ENCODE assay signal across 8 cellular contexts in the genomic region with DNA sequence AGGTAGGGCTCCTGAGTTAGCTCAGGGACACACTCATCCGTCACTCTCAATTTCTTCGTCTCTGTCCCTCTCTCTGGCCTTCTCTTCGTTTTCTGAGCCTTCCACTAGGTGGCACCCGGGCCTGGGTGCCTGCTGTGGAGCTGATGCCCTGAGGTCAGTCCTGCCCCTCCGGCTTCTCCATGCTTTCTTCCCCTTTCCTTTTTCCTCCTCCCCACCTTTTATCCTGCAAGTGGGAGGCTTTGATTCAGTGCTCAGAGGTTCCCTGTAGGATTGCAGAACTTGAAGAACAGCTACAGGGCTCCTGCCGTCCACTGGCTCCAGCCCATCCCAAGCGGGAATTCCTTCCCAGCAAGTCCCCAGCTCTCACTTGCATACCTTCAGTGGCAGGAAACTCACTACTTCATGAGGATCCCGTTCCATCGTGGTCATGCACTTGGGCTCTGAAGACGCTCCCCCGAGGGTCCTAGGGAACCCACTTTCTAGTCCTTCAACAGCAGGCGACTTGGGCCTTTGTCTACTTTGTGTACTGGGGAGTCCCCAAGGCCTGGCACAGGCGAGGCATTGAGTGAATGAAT. TPM values are rescaled to one million over a fixed set of nuclear protein-coding genes. Genes with fewer than 3 reads are reported as not detected.
DNase-seq lines count a peak whose midpoint lies in the region; ATAC-seq, FAIRE-seq and TF ChIP-seq lines count a peak whose summit lies in the region.

No MANE protein-coding gene starts in this region.

- H3K9me3 ChIP-seq in astrocyte (ENCODE audit: insufficient read depth, low read depth, low read length) (no peaks in the 10 kb centered on the region), hepatocyte (ENCODE audit: low read depth) (no peaks in the 10 kb centered on the region), skeletal muscle satellite cell (replicated peaks; ENCODE audit: low read length) (no peaks in the 10 kb centered on the region)

- WGBS in hepatocyte (ENCODE audit: low lambda C conversion rate, missing lambda C conversion rate): 58% methylated on average over 13 of the region's 13 CpGs

- no peaks in the 10 kb centered on the region for H3K27me3 ChIP-seq in astrocyte (ENCODE audit: insufficient read depth, low read length)
- no peaks in the 10 kb centered on the region for H3K27me3 ChIP-seq in hepatocyte
- no peaks in the 10 kb centered on the region for H3K27me3 ChIP-seq in skeletal muscle satellite cell (ENCODE audit: control insufficient read depth, insufficient read depth, low read length)

- no peaks in the 10 kb centered on the region for H3K79me2 ChIP-seq in astrocyte (ENCODE audit: insufficient read depth, low read length)
- H3K79me2 ChIP-seq in hepatocyte: no peaks in the 10 kb centered on the region

- peak overlapping the region; percentile 85 for H3K27ac Mint-ChIP-seq in astrocyte (ENCODE audit: unreplicated experiment)

- H2AFZ ChIP-seq in astrocyte (ENCODE audit: low read depth, low read length) (peak overlapping the region; percentile 48), hepatocyte (no peak overlapping the region)

- peaks cover 2% of the 10 kb centered on the region for H3K9me3 Mint-ChIP-seq in astrocyte (ENCODE audit: unreplicated experiment)

- peak overlapping the region; percentile 66 for H3K4me3 Mint-ChIP-seq in astrocyte (ENCODE audit: unreplicated experiment)

- no peaks in the 10 kb centered on the region for H3K27me3 Mint-ChIP-seq in astrocyte (ENCODE audit: low read depth, unreplicated experiment)

- H3K9ac ChIP-seq in astrocyte (ENCODE audit: low read length) (peak overlapping the region; percentile 6), skeletal muscle satellite cell (ENCODE audit: low read depth, low read length) (peak overlapping the region; percentile 36)

- no peaks in the 10 kb centered on the region for H3K9me2 ChIP-seq in hepatocyte (replicated peaks; ENCODE audit: insufficient read depth)

- peaks cover 3% of the 10 kb centered on the region for H3K36me3 Mint-ChIP-seq in astrocyte (ENCODE audit: low read depth, unreplicated experiment)

- H3K4me1 ChIP-seq in astrocyte (ENCODE audit: insufficient read depth, low read length) (peaks cover 6% of the 10 kb centered on the region), hepatocyte (ENCODE audit: insufficient read depth) (peaks cover 2% of the 10 kb centered on the region), skeletal muscle satellite cell (ENCODE audit: control insufficient read depth, insufficient read depth, low read length) (peaks cover 13% of the 10 kb centered on the region)

- ATAC-seq in GM18502 (IDR thresholded peaks at IDR 0.05; ENCODE audit: poor library complexity, unreplicated experiment) (no peak), HG03439 (IDR thresholded peaks at IDR 0.05; ENCODE audit: unreplicated experiment) (no peak)

- no peak for FAIRE-seq in astrocyte (lab: Jason Lieb, UNC)

- DNase-seq in GM12864 (ENCODE audit: low read depth) (no peak), NCI-H146 (lab: John Stamatoyannopoulos, UW) (peak; percentile 58), T1000 (lab: John Stamatoyannopoulos, UW) (peak; percentile 50), astrocyte (ENCODE audit: low read depth) (no peak), hepatocyte (ENCODE audit: low spot score) (peak; percentile 83)

- H3K4me3 ChIP-seq in GM12864 (ENCODE audit: low read depth, low read length) (no peak overlapping the region), astrocyte (ENCODE audit: insufficient read depth, low read depth, low read length) (no peak overlapping the region), hepatocyte (no peak overlapping the region), skeletal muscle satellite cell (ENCODE audit: low read length) (no peak overlapping the region)

- peaks cover 11% of the 10 kb centered on the region for H3K4me1 Mint-ChIP-seq in astrocyte (ENCODE audit: low read depth, unreplicated experiment)

- H4K20me1 ChIP-seq in astrocyte (ENCODE audit: insufficient read depth, low read length) (no peaks in the 10 kb centered on the region), hepatocyte (ENCODE audit: insufficient read depth, poor library complexity, severe bottlenecking) (no peaks in the 10 kb centered on the region)

- H3K36me3 ChIP-seq in astrocyte (ENCODE audit: insufficient read depth, low read length) (no peaks in the 10 kb centered on the region), hepatocyte (replicated peaks; ENCODE audit: insufficient read depth, low read depth) (no peaks in the 10 kb centered on the region), skeletal muscle satellite cell (ENCODE audit: insufficient read depth, low read length) (no peaks in the 10 kb centered on the region)

- H3K4me2 ChIP-seq in astrocyte (ENCODE audit: low read length): no peak overlapping the region
- no peak overlapping the region for H3K4me2 ChIP-seq in hepatocyte
- H3K4me2 ChIP-seq in skeletal muscle satellite cell (ENCODE audit: low read length): peak overlapping the region; percentile 38

- TF ChIP-seq CTCF in GM12864 (IDR thresholded peaks at IDR 0.05; ENCODE audit: low read depth, low read length, missing control alignments): peak; percentile 94
- TF ChIP-seq CTCF in astrocyte (IDR thresholded peaks at IDR 0.05; ENCODE audit: insufficient read depth, low read depth, low read length): peak; percentile 86
- peak; percentile 82 for TF ChIP-seq CTCF in hepatocyte (IDR thresholded peaks at IDR 0.05; ENCODE audit: poor library complexity)

- no peak overlapping the region for H3K27ac ChIP-seq in astrocyte (ENCODE audit: low read depth, low read length)
- H3K27ac ChIP-seq in hepatocyte: no peak overlapping the region

RNA-seq across cellular contexts. Expression of a gene that starts 45.6 kb away (rescaled TPM):
- 124 and 138 TPM in 2 replicates for total RNA-seq in astrocyte
- total RNA-seq in hepatocyte: 52.5 and 61.6 TPM in 2 replicates
- polyA plus RNA-seq in hepatocyte: 84.3 and 131 TPM in 2 replicates
- total RNA-seq in skeletal muscle satellite cell (2012; rRNA removed): 38.0 and 45.9 TPM in 2 replicates

RNA-seq across cellular contexts. Expression of a gene that starts 56.5 kb away (rescaled TPM):
- total RNA-seq in astrocyte: 353 and 375 TPM in 2 replicates
- total RNA-seq in hepatocyte: 233 and 259 TPM in 2 replicates
- 119 and 146 TPM in 2 replicates for polyA plus RNA-seq in hepatocyte
- 271 and 344 TPM in 2 replicates for total RNA-seq in skeletal muscle satellite cell (2012; rRNA removed)

Comparison
In these comparisons a context has a peak if more than half of its experiments do, and no peak if none do; other contexts are left out.
1. DNase-seq: peak in NCI-H146 (single experiment), T1000 (single experiment) and hepatocyte (single experiment); none in GM12864 (single experiment) and astrocyte (single experiment).
2. Peak in every context shown above with its lines, with median percentiles within 50 percentile points of each other: CTCF ChIP-seq.